In genomic region chr15:68337826-68338225, GRCh38 we compare ENCODE assay signal across 23 cellular contexts.
DNase-seq lines count a peak whose midpoint lies in the region; ATAC-seq and TF ChIP-seq lines count a peak whose summit lies in the region.
"Had no signal": no experiment of that assay in that cellular context is flagged by ENCODE, and none has a peak within 500 bp of the region (broad histone marks: within the 10 kb centered on the region; RNA-seq: fewer than 3 reads in every experiment).

No MANE protein-coding gene starts in this region.

- H3K36me3 ChIP-seq in SK-N-SH (replicated peaks in 1 of 2; ENCODE audit: control insufficient read depth in 1 of 2, insufficient read depth in 2 of 2, low read length in 1 of 2) (no peaks in the 10 kb centered on the region), aorta (ENCODE audit: control insufficient read depth in 1 of 2, insufficient read depth in 2 of 2, low read length in 1 of 2) (no peaks in the 10 kb centered on the region)
- H3K36me3 ChIP-seq: HAP-1, sigmoid colon had no signal

- no peak overlapping the region for H3K9ac ChIP-seq in SK-N-SH
- H3K9ac ChIP-seq: parathyroid adenoma had no signal

- peaks cover 14 to 22% of the 10 kb centered on the region in 2 experiments; a peak in 3 of 4 replicates for H3K4me1 ChIP-seq in SK-N-SH (ENCODE audit: control insufficient read depth in 1 of 2, insufficient read depth in 2 of 2, low read depth in 1 of 2, low read length in 1 of 2)
- H3K4me1 ChIP-seq in aorta (ENCODE audit: control insufficient read depth in 1 of 2, insufficient read depth in 2 of 2, low read length in 2 of 2), result peaks cover 5 to 8% of the 10 kb centered on the region in 2 donors
- H3K4me1 ChIP-seq: Caco-2, HAP-1, parathyroid adenoma had no signal

- H3K9me2 ChIP-seq in SK-N-SH, result no peaks in the 10 kb centered on the region

- TF ChIP-seq EP300 in SK-N-SH (IDR thresholded peaks at IDR 0.05; ENCODE audit: borderline replicate concordance in 1 of 2, low read depth in 1 of 2, low read length in 1 of 2), result no peak

- no peak overlapping the region for H3K4me2 ChIP-seq in SK-N-SH

- H3F3A ChIP-seq in SK-N-SH (replicated peaks; ENCODE audit: insufficient read depth), result peaks cover 8% of the 10 kb centered on the region

- no peaks in the 10 kb centered on the region for H3K9me3 ChIP-seq in SK-N-SH
- H3K9me3 ChIP-seq in aorta (ENCODE audit: control insufficient read depth, low read length), result no peaks in the 10 kb centered on the region
- H3K9me3 ChIP-seq: Caco-2, HAP-1, sigmoid colon had no signal

- CTCF ChIA-PET in SK-N-SH (lab: Yijun Ruan, JAX), result interaction anchor here (0.8 kb wide), 1 partner anchor 1141 kb away, joined by 3 read pairs; no protein-coding TSS in a partner anchor

- H3K27ac ChIP-seq in SK-N-SH (ENCODE audit: low read depth in 2 of 2, low read length in 1 of 2) (no peak overlapping the region), aorta (ENCODE audit: low read depth in 1 of 2, low read length in 2 of 2) (peak overlapping the region; percentile 93 to 95)
- H3K27ac ChIP-seq: 22Rv1, parathyroid adenoma, sigmoid colon, VCaP had no signal

- 55% methylated on average over 6 of the region's 6 CpGs for WGBS in SK-N-SH (ENCODE audit: low lambda C conversion rate)
- WGBS in aorta, 2 donors, result 4 to 5% methylated on average over 6 of the region's 6 CpGs

- intact Hi-C loops in activated T-helper 1 cell treated with anti-CD3 and anti-CD28 coated beads, Interleukin-12 subunit alpha, Interleukin-12 subunit beta, Interleukin-2, Interleukin-4 antibody, amounts not matched to agents 30 ng/mL and 10 ng/mL and 1 ng/mL, durations not matched to agents 14 hours and 24 hours and 36 hours (cut with micrococcal nuclease), result no loop called here
- intact Hi-C loops in aorta (cut with DNase I), result loop anchor here in 1 of 2 donors (2.0 kb wide), 1 partner anchor 15 kb away; no protein-coding TSS in a partner anchor

- POLR2A ChIA-PET in SK-N-SH (lab: Yijun Ruan, JAX), result no interaction called here

- no peak for TF ChIP-seq RAD21 in SK-N-SH (IDR thresholded peaks at IDR 0.05; ENCODE audit: low read length)

- peak overlapping the region; percentile 29 for H3K27ac Mint-ChIP-seq in activated T-helper 1 cell treated with anti-CD3 and anti-CD28 coated beads, Interleukin-12 subunit alpha, Interleukin-12 subunit beta, Interleukin-2, Interleukin-4 antibody, amounts not matched to agents 30 ng/mL and 10 ng/mL and 1 ng/mL, durations not matched to agents 14 hours and 24 hours and 36 hours
- H3K27ac Mint-ChIP-seq: naive B cell had no signal

- no peak overlapping the region for H3K4me3 ChIP-seq in SK-N-SH (ENCODE audit: low read depth in 2 of 2, low read length in 1 of 2)
- H3K4me3 ChIP-seq in aorta (ENCODE audit: low read length in 2 of 2), result no peak overlapping the region
- H3K4me3 ChIP-seq: HAP-1, sigmoid colon had no signal

- H3K4me3 Mint-ChIP-seq in activated T-helper 1 cell treated with anti-CD3 and anti-CD28 coated beads, Interleukin-12 subunit alpha, Interleukin-12 subunit beta, Interleukin-2, Interleukin-4 antibody, amounts not matched to agents 30 ng/mL and 10 ng/mL and 1 ng/mL, durations not matched to agents 14 hours and 24 hours and 36 hours, result no peak overlapping the region

- peaks cover 5% of the 10 kb centered on the region for H3K4me1 Mint-ChIP-seq in activated T-helper 1 cell treated with anti-CD3 and anti-CD28 coated beads, Interleukin-12 subunit alpha, Interleukin-12 subunit beta, Interleukin-2, Interleukin-4 antibody, amounts not matched to agents 30 ng/mL and 10 ng/mL and 1 ng/mL, durations not matched to agents 14 hours and 24 hours and 36 hours (ENCODE audit: low read depth)
- H3K4me1 Mint-ChIP-seq: naive B cell had no signal

- no peak overlapping the region for H2AFZ ChIP-seq in SK-N-SH (ENCODE audit: low read depth)
- H2AFZ ChIP-seq: parathyroid adenoma had no signal

- no peaks in the 10 kb centered on the region for H3K27me3 ChIP-seq in SK-N-SH (ENCODE audit: insufficient read depth)
- H3K27me3 ChIP-seq in aorta (ENCODE audit: control insufficient read depth in 1 of 2, insufficient read depth in 2 of 2, low read length in 1 of 2), result no peaks in the 10 kb centered on the region
- H3K27me3 ChIP-seq: sigmoid colon had no signal

- no peaks in the 10 kb centered on the region for H3K9me3 Mint-ChIP-seq in activated T-helper 1 cell treated with anti-CD3 and anti-CD28 coated beads, Interleukin-12 subunit alpha, Interleukin-12 subunit beta, Interleukin-2, Interleukin-4 antibody, amounts not matched to agents 30 ng/mL and 10 ng/mL and 1 ng/mL, durations not matched to agents 14 hours and 24 hours and 36 hours
- H3K9me3 Mint-ChIP-seq: naive B cell had no signal

- H3K27me3 Mint-ChIP-seq in activated T-helper 1 cell treated with anti-CD3 and anti-CD28 coated beads, Interleukin-12 subunit alpha, Interleukin-12 subunit beta, Interleukin-2, Interleukin-4 antibody, amounts not matched to agents 30 ng/mL and 10 ng/mL and 1 ng/mL, durations not matched to agents 14 hours and 24 hours and 36 hours (ENCODE audit: insufficient read depth), result peaks cover 12% of the 10 kb centered on the region

- ATAC-seq in SK-N-SH treated with all-trans-retinoic acid at 6 μM for 48 hours (no peak), aorta (ENCODE audit: low FRiP score) (no peak)

- H3K36me3 Mint-ChIP-seq in activated T-helper 1 cell treated with anti-CD3 and anti-CD28 coated beads, Interleukin-12 subunit alpha, Interleukin-12 subunit beta, Interleukin-2, Interleukin-4 antibody, amounts not matched to agents 30 ng/mL and 10 ng/mL and 1 ng/mL, durations not matched to agents 14 hours and 24 hours and 36 hours (ENCODE audit: low read depth), result no peaks in the 10 kb centered on the region
- H3K36me3 Mint-ChIP-seq: naive B cell had no signal

- H3K79me2 ChIP-seq in SK-N-SH (ENCODE audit: insufficient read depth), result no peaks in the 10 kb centered on the region
- H3K79me2 ChIP-seq: parathyroid adenoma had no signal

- H4K20me1 ChIP-seq in SK-N-SH (ENCODE audit: insufficient read depth), result no peaks in the 10 kb centered on the region

- TF ChIP-seq CTCF in SK-N-SH (IDR thresholded peaks at IDR 0.05), result no peak

- DNase-seq in SK-N-SH (no peak), myocyte (ENCODE audit: low read depth) (peak; percentile 42), aorta (peak; percentile 84 to 91), DMS114 treated with DMSO at 0.1 percent for 48 hours (lab: John Stamatoyannopoulos, UW; ENCODE audit: unreplicated experiment) (no peak), globus pallidus (ENCODE audit: low spot score) (no peak), NCI-H1930 (lab: John Stamatoyannopoulos, UW) (no peak)
- no peak for DNase-seq in activated T-helper 1 cell treated with anti-CD3 and anti-CD28 coated beads, Interleukin-12 subunit alpha, Interleukin-12 subunit beta, Interleukin-2, Interleukin-4 antibody, amounts not matched to agents 30 ng/mL and 10 ng/mL and 1 ng/mL, durations not matched to agents 14 hours and 24 hours and 36 hours (ENCODE audit: low spot score)
- DNase-seq: activated CD4-positive, alpha-beta T cell treated with anti-CD3 and anti-CD28 coated beads, Interleukin-2, amount 50 U/mL, for 1 hour; Caco-2; dermis blood vessel endothelial cell; foreskin fibroblast; islet precursor cell; naive B cell; NCI-H1436 treated with DMSO at 0.1 percent for 48 hours; NCI-H2171; NCI-H526 treated with DMSO at 0.1 percent for 48 hours; sigmoid colon; T-helper 2 cell had no signal

TF ChIP-seq in SK-N-SH, 30 proteins besides CTCF, POLR2A, EP300 and RAD21:
- TF ChIP-seq PBX3 (IDR thresholded peaks at IDR 0.05), result no peak
- TF ChIP-seq USF2 (IDR thresholded peaks at IDR 0.05; ENCODE audit: borderline replicate concordance, low read depth, low read length), result no peak
- TF ChIP-seq NFIC (IDR thresholded peaks at IDR 0.05; ENCODE audit: borderline replicate concordance), result 0 out of 2 replicates have a peak, but pooled peaks have one; percentile 25
TF ChIP-seq in SK-N-SH: peak in this region for 1.

TF ChIP-seq in SK-N-SH treated with all-trans-retinoic acid at 6 μM for 48 hours, 23 proteins besides CTCF, POLR2A, EP300 and RAD21 (continues in another document):
- TF ChIP-seq TOX (CRISPR knock-in tag; IDR thresholded peaks at IDR 0.05; ENCODE audit: borderline replicate concordance) (no peak), TSHZ2 (CRISPR knock-in tag; IDR thresholded peaks at IDR 0.05) (no peak), ESRRG (CRISPR knock-in tag; IDR thresholded peaks at IDR 0.05) (no peak), ZFP30 (CRISPR knock-in tag; IDR thresholded peaks at IDR 0.05) (no peak), CREB5 (CRISPR knock-in tag; IDR thresholded peaks at IDR 0.05; ENCODE audit: low read depth) (no peak)

Comparison
In these comparisons a context has a peak if more than half of its experiments do, and no peak if none do; other contexts are left out.
1. DNase-seq: peak in myocyte (single experiment) and aorta (2 of 2); none in SK-N-SH (single experiment), activated T-helper 1 cell treated with anti-CD3 and anti-CD28 coated beads, Interleukin-12 subunit alpha, Interleukin-12 subunit beta, Interleukin-2, Interleukin-4 antibody, amounts not matched to agents 30 ng/mL and 10 ng/mL and 1 ng/mL, durations not matched to agents 14 hours and 24 hours and 36 hours (single experiment), DMS114 treated with DMSO at 0.1 percent for 48 hours (single experiment), globus pallidus (single experiment) and NCI-H1930 (0 of 2).
2. H3K27ac ChIP-seq: peak in aorta (2 of 2); none in SK-N-SH (0 of 2).